Comparison of ENCODE assay signal across 8 cellular contexts in genomic region chr1:243286409-243287127, GRCh38. TPM values are rescaled to one million over a fixed set of nuclear protein-coding genes. Genes with fewer than 3 reads are reported as not detected.
DNase-seq lines count a peak whose midpoint lies in the region; ATAC-seq and TF ChIP-seq lines count a peak whose summit lies in the region.

No MANE protein-coding gene starts in this region.

- TF ChIP-seq POLR2A in stomach (IDR thresholded peaks at IDR 0.05) = no peak
- no peak for TF ChIP-seq POLR2A in Peyer's patch (IDR thresholded peaks at IDR 0.05)

- TF ChIP-seq CTCF in stomach (IDR thresholded peaks at IDR 0.05) (no peak), Peyer's patch (IDR thresholded peaks at IDR 0.05) (no peak)

- peak overlapping the region; percentile 62 for H3K27ac Mint-ChIP-seq in activated naive CD4-positive, alpha-beta T cell treated with anti-CD3 and anti-CD28 coated beads, Interleukin-2, amount 10 ng/mL, durations not matched to agents 7 days and 5 days
- H3K27ac Mint-ChIP-seq in T-helper 1 cell treated with Interleukin-12 subunit alpha and Interleukin-12 subunit beta and Interleukin-4 antibody, amounts not matched to agents 30 μg/mL and 1 μg/mL, for 36 hours = peak overlapping the region; percentile 42

- H3K4me1 Mint-ChIP-seq in activated naive CD4-positive, alpha-beta T cell treated with anti-CD3 and anti-CD28 coated beads, Interleukin-2, amount 10 ng/mL, durations not matched to agents 7 days and 5 days = peaks cover 34% of the 10 kb centered on the region
- H3K4me1 Mint-ChIP-seq in T-helper 1 cell treated with Interleukin-12 subunit alpha and Interleukin-12 subunit beta and Interleukin-4 antibody, amounts not matched to agents 30 μg/mL and 1 μg/mL, for 36 hours (ENCODE audit: low read depth) = peaks cover 18% of the 10 kb centered on the region

- no peak for TF ChIP-seq EP300 in stomach (IDR thresholded peaks at IDR 0.05)

- H3K9me3 Mint-ChIP-seq in activated naive CD4-positive, alpha-beta T cell treated with anti-CD3 and anti-CD28 coated beads, Interleukin-2, amount 10 ng/mL, durations not matched to agents 7 days and 5 days = peaks cover 3% of the 10 kb centered on the region
- peaks cover 3% of the 10 kb centered on the region for H3K9me3 Mint-ChIP-seq in T-helper 1 cell treated with Interleukin-12 subunit alpha and Interleukin-12 subunit beta and Interleukin-4 antibody, amounts not matched to agents 30 μg/mL and 1 μg/mL, for 36 hours

- H3K27me3 ChIP-seq in stomach = no peaks in the 10 kb centered on the region
- no peaks in the 10 kb centered on the region for H3K27me3 ChIP-seq in Peyer's patch

- H3K4me1 ChIP-seq in stomach (peaks cover 0 to 34% (median 0%) of the 10 kb centered on the region in 4 donors), Peyer's patch (peaks cover 0 to 5% (median 0%) of the 10 kb centered on the region in 4 donors)

- intact Hi-C loops in stomach (cut with DNase I; ENCODE audit: low total_unique reads) = no loop called here

- H3K9me3 ChIP-seq in stomach = no peaks in the 10 kb centered on the region
- no peaks in the 10 kb centered on the region for H3K9me3 ChIP-seq in Peyer's patch

- no peak overlapping the region for H3K4me3 Mint-ChIP-seq in activated naive CD4-positive, alpha-beta T cell treated with anti-CD3 and anti-CD28 coated beads, Interleukin-2, amount 10 ng/mL, durations not matched to agents 7 days and 5 days
- no peak overlapping the region for H3K4me3 Mint-ChIP-seq in T-helper 1 cell treated with Interleukin-12 subunit alpha and Interleukin-12 subunit beta and Interleukin-4 antibody, amounts not matched to agents 30 μg/mL and 1 μg/mL, for 36 hours

- no peak for ATAC-seq in HG02759 (IDR thresholded peaks at IDR 0.05; ENCODE audit: unreplicated experiment)

- DNase-seq in activated naive CD4-positive, alpha-beta T cell treated with anti-CD3 and anti-CD28 coated beads, Interleukin-2, amount 10 ng/mL, durations not matched to agents 7 days and 5 days = no peak
- no peak for DNase-seq in activated naive CD4-positive, alpha-beta T cell (lab: John Stamatoyannopoulos, UW)
- DNase-seq in foreskin melanocyte (peak; percentile 41), stomach (no peak), T1000 (lab: John Stamatoyannopoulos, UW) (no peak), Peyer's patch (no peak)

- WGBS in stomach, 5 donors = 60 to 72% (median 66%) methylated on average over 8 of the region's 8 CpGs

- H3K36me3 ChIP-seq in stomach = peaks cover 0 to 78% (median 61%) of the 10 kb centered on the region in 4 donors
- H3K36me3 ChIP-seq in Peyer's patch = peaks cover 0 to 16% (median 0%) of the 10 kb centered on the region in 3 donors

- H3K36me3 Mint-ChIP-seq in activated naive CD4-positive, alpha-beta T cell treated with anti-CD3 and anti-CD28 coated beads, Interleukin-2, amount 10 ng/mL, durations not matched to agents 7 days and 5 days = peaks cover 61% of the 10 kb centered on the region
- peaks cover 36% of the 10 kb centered on the region for H3K36me3 Mint-ChIP-seq in T-helper 1 cell treated with Interleukin-12 subunit alpha and Interleukin-12 subunit beta and Interleukin-4 antibody, amounts not matched to agents 30 μg/mL and 1 μg/mL, for 36 hours (ENCODE audit: low read depth)

- H3K27me3 Mint-ChIP-seq in activated naive CD4-positive, alpha-beta T cell treated with anti-CD3 and anti-CD28 coated beads, Interleukin-2, amount 10 ng/mL, durations not matched to agents 7 days and 5 days = no peaks in the 10 kb centered on the region
- H3K27me3 Mint-ChIP-seq in T-helper 1 cell treated with Interleukin-12 subunit alpha and Interleukin-12 subunit beta and Interleukin-4 antibody, amounts not matched to agents 30 μg/mL and 1 μg/mL, for 36 hours (ENCODE audit: low read depth) = no peaks in the 10 kb centered on the region

- CTCF ChIA-PET in activated naive CD4-positive, alpha-beta T cell treated with anti-CD3 and anti-CD28 coated beads, Interleukin-2, amount 10 ng/mL, durations not matched to agents 7 days and 5 days (lab: Charles Lee) = interaction anchor here (1.6 kb wide), 1 partner anchor 33 kb away, joined by 3 read pairs; no protein-coding TSS in a partner anchor

- peak overlapping the region in 4 of 5 donors; percentile 35 to 61 (median 50) for H3K27ac ChIP-seq in stomach
- peak overlapping the region in 2 of 4 donors; percentile 21 to 43 for H3K27ac ChIP-seq in Peyer's patch

- H3K4me3 ChIP-seq in stomach = no peak overlapping the region
- H3K4me3 ChIP-seq in Peyer's patch = no peak overlapping the region

RNA-seq across cellular contexts. Expression of gene SDCCAG8, which starts 30.7 kb away (rescaled TPM):
- total RNA-seq in stomach (100 to 1,000 TPM in 1 of 5 donors, 10 to 100 TPM in 4; 19.6 to 184 (median 28.1) TPM), Peyer's patch (100 to 1,000 TPM in 1 of 4 donors, 10 to 100 TPM in 3; 30.3 to 131 (median 55.4) TPM)
- 10 to 100 TPM; 16.3 to 24.9 (median 22.5) TPM for polyA plus RNA-seq in stomach

RNA-seq across cellular contexts. Expression of gene CEP170, which starts 31.5 kb away (rescaled TPM):
- 10 to 100 TPM in 4 of 5 donors, under 1 TPM in 1; 0.87 to 71.0 (median 20.9) TPM for total RNA-seq in stomach
- polyA plus RNA-seq in stomach = 1 to 10 TPM; 5.0 to 6.1 (median 5.7) TPM
- 10 to 100 TPM in 3 of 4 donors, 1 to 10 TPM in 1; 6.0 to 92.4 (median 13.8) TPM for total RNA-seq in Peyer's patch
